In genomic region chr2:68643011-68643873, GRCh38 we compare ENCODE assay signal across 9 cellular contexts. TPM values are rescaled to one million over a fixed set of nuclear protein-coding genes. Genes with fewer than 3 reads are reported as not detected.
DNase-seq lines count a peak whose midpoint lies in the region; ATAC-seq, FAIRE-seq and TF ChIP-seq lines count a peak whose summit lies in the region.
"Had no signal": no experiment of that assay in that cellular context is flagged by ENCODE, and none has a peak within 500 bp of the region (broad histone marks: within the 10 kb centered on the region; RNA-seq: fewer than 3 reads in every experiment).

TSS of gene PROKR1 (plus strand) at chr2:68643579. CDS start at chr2:68645822, 2,243 bp downstream.

- FAIRE-seq in urothelium cell line (lab: Jason Lieb, UNC): no peak
- FAIRE-seq: GM18507 had no signal

- peaks cover 12% of the 10 kb centered on the region for H3K4me1 Mint-ChIP-seq in activated CD4-positive, alpha-beta T cell treated with anti-CD3 and anti-CD28 coated beads, Interleukin-2, amount 10 ng/mL, durations not matched to agents 7 days and 5 days
- peaks cover 0 to 5% of the 10 kb centered on the region in 2 donors for H3K4me1 Mint-ChIP-seq in effector memory CD8-positive, alpha-beta T cell (ENCODE audit: low read depth in 2 of 2)

- H3K9me3 ChIP-seq in Panc1 (ENCODE audit: control insufficient read depth, insufficient read depth, low read depth, low read length) (no peaks in the 10 kb centered on the region; the same call in 1 of the 2 replicates), mucosa of descending colon (no peaks in the 10 kb centered on the region)

- no peak for DNase-seq in activated CD4-positive, alpha-beta T cell treated with anti-CD3 and anti-CD28 coated beads, Interleukin-2, amount 10 ng/mL, durations not matched to agents 7 days and 5 days
- no peak for DNase-seq in activated CD4-positive, alpha-beta T cell treated with anti-CD3 and anti-CD28 coated beads for 4 hours
- DNase-seq in Panc1 (ENCODE audit: low read depth, low spot score): no peak
- no peak for DNase-seq in effector memory CD8-positive, alpha-beta T cell
- DNase-seq in mucosa of descending colon: peak; percentile 38 to 69 (median 53)
- DNase-seq in urothelium cell line (ENCODE audit: low spot score): peak; percentile 72

- H3K27me3 Mint-ChIP-seq in activated CD4-positive, alpha-beta T cell treated with anti-CD3 and anti-CD28 coated beads, Interleukin-2, amount 10 ng/mL, durations not matched to agents 7 days and 5 days: peaks cover 72% of the 10 kb centered on the region
- H3K27me3 Mint-ChIP-seq in effector memory CD8-positive, alpha-beta T cell: peaks cover 76 to 83% of the 10 kb centered on the region in 2 donors

- no peak within 1 kb of the TSS for H3K27ac Mint-ChIP-seq in activated CD4-positive, alpha-beta T cell treated with anti-CD3 and anti-CD28 coated beads, Interleukin-2, amount 10 ng/mL, durations not matched to agents 7 days and 5 days
- no peak within 1 kb of the TSS for H3K27ac Mint-ChIP-seq in effector memory CD8-positive, alpha-beta T cell

- CTCF ChIA-PET in activated CD4-positive, alpha-beta T cell treated with anti-CD3 and anti-CD28 coated beads, Interleukin-2, amount 10 ng/mL, durations not matched to agents 7 days and 5 days (lab: Charles Lee): interaction anchor here (1.2 kb wide), 1 partner anchor 16 kb away, joined by 3 read pairs; no protein-coding TSS in a partner anchor
- CTCF ChIA-PET in Panc1 (lab: Charles Lee): no interaction called here

- H3K27me3 ChIP-seq in Panc1 (ENCODE audit: control insufficient read depth, insufficient read depth, low read length): peaks cover 25% of the 10 kb centered on the region

- peak within 1 kb of the TSS; percentile 38 to 45 for H3K4me3 ChIP-seq in Panc1 (ENCODE audit: low read depth in 2 of 2, low read length in 2 of 2)
- no peak within 1 kb of the TSS for H3K4me3 ChIP-seq in mucosa of descending colon

- peaks cover 1% of the 10 kb centered on the region for H3K36me3 Mint-ChIP-seq in activated CD4-positive, alpha-beta T cell treated with anti-CD3 and anti-CD28 coated beads, Interleukin-2, amount 10 ng/mL, durations not matched to agents 7 days and 5 days (ENCODE audit: low read depth)
- peaks cover 3% of the 10 kb centered on the region for H3K36me3 Mint-ChIP-seq in effector memory CD8-positive, alpha-beta T cell (ENCODE audit: insufficient read depth)

- POLR2A ChIA-PET in activated CD4-positive, alpha-beta T cell treated with anti-CD3 and anti-CD28 coated beads, Interleukin-2, amount 10 ng/mL, durations not matched to agents 7 days and 5 days (lab: Charles Lee): interaction anchor here (1.0 kb wide), 1 partner anchor 10 kb away, joined by 7 read pairs; no protein-coding TSS in a partner anchor
- POLR2A ChIA-PET in Panc1 (lab: Charles Lee): no interaction called here

- H3K36me3 ChIP-seq in Panc1 (ENCODE audit: control insufficient read depth, insufficient read depth, low read length): no peaks in the 10 kb centered on the region
- no peaks in the 10 kb centered on the region for H3K36me3 ChIP-seq in mucosa of descending colon (ENCODE audit: low read depth)

- H3K9me3 Mint-ChIP-seq in activated CD4-positive, alpha-beta T cell treated with anti-CD3 and anti-CD28 coated beads, Interleukin-2, amount 10 ng/mL, durations not matched to agents 7 days and 5 days: peaks cover 6% of the 10 kb centered on the region
- H3K9me3 Mint-ChIP-seq in effector memory CD8-positive, alpha-beta T cell: no peaks in the 10 kb centered on the region

- in situ Hi-C loops in Panc1 (cut with HindIII; ENCODE audit: low pct_unique_long_range_greater_than_20kb, low sequenced_read_pairs): no loop called here

- no peak within 1 kb of the TSS for H3K27ac ChIP-seq in Panc1 (ENCODE audit: low read length)

- ATAC-seq in Panc1 (peak; percentile 80), mucosa of descending colon (peak; percentile 89), GM18873 (IDR thresholded peaks at IDR 0.05; ENCODE audit: low FRiP score, unreplicated experiment) (no peak), GM18907 (IDR thresholded peaks at IDR 0.05; ENCODE audit: unreplicated experiment) (no peak)
- ATAC-seq in effector memory CD8-positive, alpha-beta T cell (replicated peaks): peak; percentile 43

- H3K4me1 ChIP-seq in Panc1 (ENCODE audit: control insufficient read depth, insufficient read depth, low read length) (no peaks in the 10 kb centered on the region; the same call in 1 of the 2 replicates), mucosa of descending colon (ENCODE audit: low read depth) (peaks cover 6% of the 10 kb centered on the region)

- intact Hi-C loops in Panc1 (cut with micrococcal nuclease; ENCODE audit: unreplicated experiment) (no loop called here), mucosa of descending colon (cut with DNase I, micrococcal nuclease) (no loop called here)

- H3K4me3 Mint-ChIP-seq in activated CD4-positive, alpha-beta T cell treated with anti-CD3 and anti-CD28 coated beads, Interleukin-2, amount 10 ng/mL, durations not matched to agents 7 days and 5 days: peak within 1 kb of the TSS; percentile 39
- H3K4me3 Mint-ChIP-seq in effector memory CD8-positive, alpha-beta T cell: peak within 1 kb of the TSS; percentile 32 to 51

- no peak for TF ChIP-seq CTCF in Panc1 (IDR thresholded peaks at IDR 0.05)
- no peak for TF ChIP-seq CTCF in mucosa of descending colon (IDR thresholded peaks at IDR 0.05)

- no TSS peak for BruUV-seq in Panc1 (replicated peaks; lab: Mats Ljungman, UMichigan)

RNA-seq across cellular contexts. Expression of gene PROKR1, which starts in this region (rescaled TPM):
- not detected for total RNA-seq in activated CD4-positive, alpha-beta T cell treated with anti-CD3 and anti-CD28 coated beads, Interleukin-2, amount 10 ng/mL, durations not matched to agents 7 days and 5 days
- total RNA-seq in Panc1 (2021; ENCODE audit: unreplicated experiment) (not detected), mucosa of descending colon (under 1 TPM in 2 of 3 donors, not detected in 1; 0.12 to 0.73 TPM)
- polyA plus RNA-seq in Panc1 (2012; ENCODE audit: insufficient read length): not detected

Comparison
In these comparisons a context has a peak if more than half of its experiments do, and no peak if none do; other contexts are left out.
1. Peak in ATAC-seq and H3K4me3 ChIP-seq in Panc1; RNA of the gene not detected or under 1 TPM.
2. Peak in DNase-seq and ATAC-seq in mucosa of descending colon; RNA of the gene not detected or under 1 TPM.